In genomic region chrX:48003758-48004457, GRCh38 we compare ENCODE assay signal across 8 cellular contexts. TPM values are rescaled to one million over a fixed set of nuclear protein-coding genes. Genes with fewer than 3 reads are reported as not detected.
DNase-seq lines count a peak whose midpoint lies in the region; ATAC-seq and TF ChIP-seq lines count a peak whose summit lies in the region.

ZNF182 (minus strand) TSS chrX:48003989; CDS start chrX:48002609, 1,380 bp downstream.

- no peaks in the 10 kb centered on the region for H3K9me3 Mint-ChIP-seq in activated naive CD8-positive, alpha-beta T cell treated with anti-CD3 and anti-CD28 coated beads for 36 hours
- H3K9me3 Mint-ChIP-seq in glutamatergic neuron (ENCODE audit: unreplicated experiment) (peaks cover 3% of the 10 kb centered on the region), osteocyte (ENCODE audit: unreplicated experiment) (peaks cover 9% of the 10 kb centered on the region)

- peaks cover 27% of the 10 kb centered on the region for H3K36me3 Mint-ChIP-seq in activated naive CD8-positive, alpha-beta T cell treated with anti-CD3 and anti-CD28 coated beads for 36 hours
- H3K36me3 Mint-ChIP-seq in glutamatergic neuron (ENCODE audit: unreplicated experiment) = no peaks in the 10 kb centered on the region
- no peaks in the 10 kb centered on the region for H3K36me3 Mint-ChIP-seq in osteocyte (ENCODE audit: unreplicated experiment)

- ATAC-seq in HG02610 (IDR thresholded peaks at IDR 0.05; ENCODE audit: unreplicated experiment) = peak; percentile 95
- ATAC-seq in thoracic aorta (ENCODE audit: insufficient number of reproducible peaks, low FRiP score, low read depth) = peak; percentile 50

- peak; percentile 90 for DNase-seq in GM10266 (ENCODE audit: extremely low spot score)
- DNase-seq in NCI-H1105 treated with DMSO at 0.1 percent for 48 hours (lab: John Stamatoyannopoulos, UW) = peak; percentile 88
- peak; percentile 43 for DNase-seq in SKM-1 (lab: John Stamatoyannopoulos, UW; ENCODE audit: unreplicated experiment)
- peak; percentile 90 for DNase-seq in activated naive CD8-positive, alpha-beta T cell treated with anti-CD3 and anti-CD28 coated beads for 36 hours
- DNase-seq in glutamatergic neuron = peak; percentile 94
- peak; percentile 96 for DNase-seq in osteocyte (ENCODE audit: extremely low spot score, unreplicated experiment)
- DNase-seq in thoracic aorta (ENCODE audit: low spot score) = peak; percentile 82

- TF ChIP-seq CTCF in GM10266 (IDR thresholded peaks at IDR 0.05; ENCODE audit: control insufficient read depth, insufficient read depth, low read depth, missing control alignments) = no peak
- TF ChIP-seq CTCF in glutamatergic neuron (IDR thresholded peaks at IDR 0.05; ENCODE audit: partially characterized antibody, unreplicated experiment) = no peak
- no peak for TF ChIP-seq CTCF in osteocyte (IDR thresholded peaks at IDR 0.05)
- TF ChIP-seq CTCF in thoracic aorta (IDR thresholded peaks at IDR 0.05) = no peak

- peaks cover 0 to 10% of the 10 kb centered on the region in 2 donors for H3K4me1 ChIP-seq in thoracic aorta (ENCODE audit: control insufficient read depth in 1 of 2, low read depth in 2 of 2)

- no peaks in the 10 kb centered on the region for H3K9me3 ChIP-seq in thoracic aorta

- H3K27me3 Mint-ChIP-seq in activated naive CD8-positive, alpha-beta T cell treated with anti-CD3 and anti-CD28 coated beads for 36 hours = no peaks in the 10 kb centered on the region
- peaks cover 6% of the 10 kb centered on the region for H3K27me3 Mint-ChIP-seq in glutamatergic neuron (ENCODE audit: unreplicated experiment)
- no peaks in the 10 kb centered on the region for H3K27me3 Mint-ChIP-seq in osteocyte (ENCODE audit: unreplicated experiment)

- H3K27ac Mint-ChIP-seq in activated naive CD8-positive, alpha-beta T cell treated with anti-CD3 and anti-CD28 coated beads for 36 hours = peak within 1 kb of the TSS; percentile 99
- H3K27ac Mint-ChIP-seq in glutamatergic neuron (ENCODE audit: unreplicated experiment) (peak within 1 kb of the TSS; percentile 99), osteocyte (ENCODE audit: unreplicated experiment) (peak within 1 kb of the TSS; percentile 93)

- H3K4me3 ChIP-seq in thoracic aorta = peak within 1 kb of the TSS; percentile 77

- no peaks in the 10 kb centered on the region for H3K36me3 ChIP-seq in thoracic aorta

- no peaks in the 10 kb centered on the region for H3K27me3 ChIP-seq in thoracic aorta (replicated peaks; ENCODE audit: insufficient read depth)

- peak within 1 kb of the TSS; percentile 99 for H3K4me3 Mint-ChIP-seq in activated naive CD8-positive, alpha-beta T cell treated with anti-CD3 and anti-CD28 coated beads for 36 hours
- H3K4me3 Mint-ChIP-seq in glutamatergic neuron (ENCODE audit: unreplicated experiment) (peak within 1 kb of the TSS; percentile 96), osteocyte (ENCODE audit: unreplicated experiment) (peak within 1 kb of the TSS; percentile 96)

- H3K27ac ChIP-seq in thoracic aorta = peak within 1 kb of the TSS; percentile 64 to 65

- H3K4me1 Mint-ChIP-seq in activated naive CD8-positive, alpha-beta T cell treated with anti-CD3 and anti-CD28 coated beads for 36 hours = peaks cover 16% of the 10 kb centered on the region
- H3K4me1 Mint-ChIP-seq in glutamatergic neuron (ENCODE audit: low read depth, unreplicated experiment) (no peaks in the 10 kb centered on the region), osteocyte (ENCODE audit: unreplicated experiment) (peaks cover 14% of the 10 kb centered on the region)

RNA-seq across cellular contexts. Expression of gene ZNF182, which starts in this region (rescaled TPM):
- 1 to 10 TPM; 6.4 to 7.4 TPM for total RNA-seq in activated naive CD8-positive, alpha-beta T cell treated with anti-CD3 and anti-CD28 coated beads for 36 hours
- total RNA-seq in glutamatergic neuron (ENCODE audit: unreplicated experiment) = 7.8 TPM
- 5.4 and 6.0 TPM in 2 replicates for total RNA-seq in osteocyte
- 1 to 10 TPM; 3.2 to 4.3 TPM for total RNA-seq in thoracic aorta

Comparison
In these comparisons a context has a peak if more than half of its experiments do, and no peak if none do; other contexts are left out.
1. Peak in every context shown above with its lines: DNase-seq, ATAC-seq, H3K4me3 ChIP-seq and H3K27ac ChIP-seq.
2. DNase-seq: peak in every context shown above with its lines; median percentile 96 in osteocyte; 94 in glutamatergic neuron; 90 in GM10266; 90 in activated naive CD8-positive, alpha-beta T cell treated with anti-CD3 and anti-CD28 coated beads for 36 hours; 88 in NCI-H1105 treated with DMSO at 0.1 percent for 48 hours; 82 in thoracic aorta; 43 in SKM-1.